27 cellular contexts compared by ENCODE assay signal in the genomic region with DNA sequence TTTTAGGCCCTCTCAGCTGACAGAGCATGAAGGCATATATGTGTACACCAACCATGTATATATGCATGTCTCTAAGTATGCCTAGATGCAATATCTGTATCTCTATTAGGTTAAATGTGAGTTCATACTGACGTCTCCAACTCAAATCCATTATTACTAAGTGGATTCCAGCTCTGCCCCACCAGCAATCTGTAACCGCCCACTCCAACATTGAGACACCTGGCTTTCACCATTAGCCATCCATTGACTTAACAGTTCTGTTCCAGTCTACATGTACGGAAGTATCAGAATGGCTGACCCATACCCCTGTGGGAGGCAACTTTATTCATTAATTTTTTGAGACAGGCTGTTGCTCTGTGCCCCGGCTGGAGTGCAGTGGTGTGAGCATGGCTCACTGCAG. TPM values are rescaled to one million over a fixed set of nuclear protein-coding genes. Genes with fewer than 3 reads are reported as not detected.
DNase-seq lines count a peak whose midpoint lies in the region; ATAC-seq and TF ChIP-seq lines count a peak whose summit lies in the region.
"Had no signal": no experiment of that assay in that cellular context is flagged by ENCODE, and none has a peak within 500 bp of the region (broad histone marks: within the 10 kb centered on the region; RNA-seq: fewer than 3 reads in every experiment).

No MANE protein-coding gene starts in this region.

- H3K27ac Mint-ChIP-seq in neural progenitor cell = peak overlapping the region; percentile 18
- H3K27ac Mint-ChIP-seq in activated T-helper 1 cell treated with anti-CD3 and anti-CD28 coated beads, Interleukin-12 subunit alpha, Interleukin-12 subunit beta, Interleukin-2, Interleukin-4 antibody, amounts not matched to agents 30 ng/mL and 10 ng/mL and 1 ng/mL, durations not matched to agents 14 hours and 24 hours and 36 hours = no peak overlapping the region
- H3K27ac Mint-ChIP-seq: activated CD4-positive, alpha-beta memory T cell treated with anti-CD3 and anti-CD28 coated beads for 36 hours; CD4-positive, alpha-beta T cell; GM23338; stimulated activated naive B cell treated with anti-CD40 and anti-IgM and Interleukin-4, amounts not matched to agents 10 μg/mL and 1 μg/mL and 100 μg/mL, for 72 hours; T-helper 17 cell had no signal

- H2AFZ ChIP-seq in neural progenitor cell (replicated peaks) = no peak overlapping the region
- H2AFZ ChIP-seq: GM23338 had no signal

- no peak for TF ChIP-seq POLR2A in vagina (IDR thresholded peaks at IDR 0.05)

- no peaks in the 10 kb centered on the region for H4K20me1 ChIP-seq in neural progenitor cell (ENCODE audit: low read depth)

- 71 to 74% methylated on average over 4 of the region's 4 CpGs for WGBS in esophagus, 2 donors

- no peak overlapping the region for H3K4me3 Mint-ChIP-seq in neural progenitor cell
- H3K4me3 Mint-ChIP-seq in activated T-helper 1 cell treated with anti-CD3 and anti-CD28 coated beads, Interleukin-12 subunit alpha, Interleukin-12 subunit beta, Interleukin-2, Interleukin-4 antibody, amounts not matched to agents 30 ng/mL and 10 ng/mL and 1 ng/mL, durations not matched to agents 14 hours and 24 hours and 36 hours = no peak overlapping the region
- H3K4me3 Mint-ChIP-seq: activated CD4-positive, alpha-beta memory T cell treated with anti-CD3 and anti-CD28 coated beads for 36 hours; CD4-positive, alpha-beta T cell; GM23338; IgD-negative memory B cell; naive thymus-derived CD8-positive, alpha-beta T cell; stimulated activated naive B cell treated with anti-CD40 and anti-IgM and Interleukin-4, amounts not matched to agents 10 μg/mL and 1 μg/mL and 100 μg/mL, for 72 hours; T-helper 17 cell had no signal

- peaks cover 12% of the 10 kb centered on the region for H3K27me3 Mint-ChIP-seq in neural progenitor cell (ENCODE audit: insufficient read depth, low read depth)
- no peaks in the 10 kb centered on the region for H3K27me3 Mint-ChIP-seq in activated T-helper 1 cell treated with anti-CD3 and anti-CD28 coated beads, Interleukin-12 subunit alpha, Interleukin-12 subunit beta, Interleukin-2, Interleukin-4 antibody, amounts not matched to agents 30 ng/mL and 10 ng/mL and 1 ng/mL, durations not matched to agents 14 hours and 24 hours and 36 hours (ENCODE audit: insufficient read depth)
- H3K27me3 Mint-ChIP-seq: activated CD4-positive, alpha-beta memory T cell treated with anti-CD3 and anti-CD28 coated beads for 36 hours; CD4-positive, alpha-beta T cell; naive thymus-derived CD8-positive, alpha-beta T cell had no signal

- H3F3A ChIP-seq in neural progenitor cell (ENCODE audit: low read depth) = peaks cover 8% of the 10 kb centered on the region

- no peak overlapping the region for H3K9ac ChIP-seq in neural progenitor cell

- no peaks in the 10 kb centered on the region for H3K36me3 Mint-ChIP-seq in neural progenitor cell
- H3K36me3 Mint-ChIP-seq in activated T-helper 1 cell treated with anti-CD3 and anti-CD28 coated beads, Interleukin-12 subunit alpha, Interleukin-12 subunit beta, Interleukin-2, Interleukin-4 antibody, amounts not matched to agents 30 ng/mL and 10 ng/mL and 1 ng/mL, durations not matched to agents 14 hours and 24 hours and 36 hours (ENCODE audit: low read depth) = no peaks in the 10 kb centered on the region
- H3K36me3 Mint-ChIP-seq: activated CD4-positive, alpha-beta memory T cell treated with anti-CD3 and anti-CD28 coated beads for 36 hours; IgD-negative memory B cell; naive thymus-derived CD8-positive, alpha-beta T cell; stimulated activated naive B cell treated with anti-CD40 and anti-IgM and Interleukin-4, amounts not matched to agents 10 μg/mL and 1 μg/mL and 100 μg/mL, for 72 hours had no signal

- H3K4me3 ChIP-seq in left ventricle myocardium inferior (no peak overlapping the region), esophagus (ENCODE audit: low read depth in 1 of 2, low read length in 2 of 2) (no peak overlapping the region), neural progenitor cell (no peak overlapping the region), vagina (no peak overlapping the region)
- H3K4me3 ChIP-seq: GM23338, uterus had no signal

- H3K27me3 ChIP-seq in left ventricle myocardium inferior (ENCODE audit: low read depth) (no peaks in the 10 kb centered on the region), esophagus (ENCODE audit: control insufficient read depth in 1 of 2, insufficient read depth in 2 of 2, low read length in 2 of 2) (no peaks in the 10 kb centered on the region), neural progenitor cell (no peaks in the 10 kb centered on the region), vagina (no peaks in the 10 kb centered on the region)
- H3K27me3 ChIP-seq: brain microvascular endothelial cell, uterus had no signal

- H3K27ac ChIP-seq in left ventricle myocardium inferior (replicated peaks) (peak overlapping the region; percentile 80), esophagus (ENCODE audit: low read depth in 2 of 2, low read length in 1 of 2) (peak overlapping the region; percentile 86 to 93), neural progenitor cell (no peak overlapping the region), vagina (peak overlapping the region; percentile 68)
- H3K27ac ChIP-seq: brain microvascular endothelial cell had no signal

- H3K4me2 ChIP-seq in neural progenitor cell = no peak overlapping the region
- H3K4me2 ChIP-seq: GM23338 had no signal

- peaks cover 18% of the 10 kb centered on the region for H3K4me1 Mint-ChIP-seq in neural progenitor cell
- H3K4me1 Mint-ChIP-seq in activated T-helper 1 cell treated with anti-CD3 and anti-CD28 coated beads, Interleukin-12 subunit alpha, Interleukin-12 subunit beta, Interleukin-2, Interleukin-4 antibody, amounts not matched to agents 30 ng/mL and 10 ng/mL and 1 ng/mL, durations not matched to agents 14 hours and 24 hours and 36 hours (ENCODE audit: low read depth) = no peaks in the 10 kb centered on the region
- H3K4me1 Mint-ChIP-seq: GM23338; naive thymus-derived CD8-positive, alpha-beta T cell; T-helper 17 cell had no signal

- intact Hi-C loops in left ventricle myocardium inferior (cut with micrococcal nuclease) = no loop called here
- intact Hi-C loops in Right ventricle myocardium inferior (cut with DNase I) = loop anchor here (5.0 to 10.0 kb wide), 3 partner anchors 58 to 379 kb away; no protein-coding TSS in a partner anchor
- intact Hi-C loops in vagina (cut with DNase I) = no loop called here
- intact Hi-C loops in activated T-helper 1 cell treated with anti-CD3 and anti-CD28 coated beads, Interleukin-12 subunit alpha, Interleukin-12 subunit beta, Interleukin-2, Interleukin-4 antibody, amounts not matched to agents 30 ng/mL and 10 ng/mL and 1 ng/mL, durations not matched to agents 14 hours and 24 hours and 36 hours (cut with micrococcal nuclease) = no loop called here

- no peak for ATAC-seq in Right ventricle myocardium inferior
- ATAC-seq: GM23338; naive thymus-derived CD8-positive, alpha-beta T cell; stimulated activated naive B cell treated with anti-CD40 and anti-IgM and Interleukin-4, amounts not matched to agents 10 μg/mL and 1 μg/mL and 100 μg/mL, for 72 hours; T-helper 17 cell had no signal

- no peaks in the 10 kb centered on the region for H3K79me2 ChIP-seq in neural progenitor cell (ENCODE audit: low read depth)

- peaks cover 70% of the 10 kb centered on the region for H3K4me1 ChIP-seq in left ventricle myocardium inferior
- peaks cover 16 to 41% of the 10 kb centered on the region in 2 donors for H3K4me1 ChIP-seq in esophagus (ENCODE audit: control insufficient read depth in 2 of 2, insufficient read depth in 2 of 2, low read length in 1 of 2)
- H3K4me1 ChIP-seq in neural progenitor cell = no peaks in the 10 kb centered on the region
- H3K4me1 ChIP-seq in vagina = peaks cover 55% of the 10 kb centered on the region
- H3K4me1 ChIP-seq: uterus had no signal

- H3K9me3 ChIP-seq in left ventricle myocardium inferior (replicated peaks) (no peaks in the 10 kb centered on the region), esophagus (ENCODE audit: control insufficient read depth in 2 of 2, insufficient read depth in 1 of 2, low read depth in 1 of 2, low read length in 1 of 2) (no peaks in the 10 kb centered on the region), neural progenitor cell (ENCODE audit: low read depth) (no peaks in the 10 kb centered on the region), vagina (no peaks in the 10 kb centered on the region)
- H3K9me3 ChIP-seq: uterus had no signal

- H3K9me3 Mint-ChIP-seq in neural progenitor cell = peaks cover 3% of the 10 kb centered on the region
- no peaks in the 10 kb centered on the region for H3K9me3 Mint-ChIP-seq in activated T-helper 1 cell treated with anti-CD3 and anti-CD28 coated beads, Interleukin-12 subunit alpha, Interleukin-12 subunit beta, Interleukin-2, Interleukin-4 antibody, amounts not matched to agents 30 ng/mL and 10 ng/mL and 1 ng/mL, durations not matched to agents 14 hours and 24 hours and 36 hours
- H3K9me3 Mint-ChIP-seq: activated CD4-positive, alpha-beta memory T cell treated with anti-CD3 and anti-CD28 coated beads for 36 hours; CD4-positive, alpha-beta T cell; GM23338; IgD-negative memory B cell; naive thymus-derived CD8-positive, alpha-beta T cell; stimulated activated naive B cell treated with anti-CD40 and anti-IgM and Interleukin-4, amounts not matched to agents 10 μg/mL and 1 μg/mL and 100 μg/mL, for 72 hours had no signal

- H3K36me3 ChIP-seq in left ventricle myocardium inferior (no peaks in the 10 kb centered on the region), esophagus (ENCODE audit: control insufficient read depth in 2 of 2, insufficient read depth in 2 of 2, low read length in 1 of 2) (no peaks in the 10 kb centered on the region), neural progenitor cell (no peaks in the 10 kb centered on the region), vagina (no peaks in the 10 kb centered on the region)
- H3K36me3 ChIP-seq: brain microvascular endothelial cell, uterus had no signal

- TF ChIP-seq CTCF in left ventricle myocardium inferior (IDR thresholded peaks at IDR 0.05; ENCODE audit: borderline replicate concordance) (no peak), neural progenitor cell (IDR thresholded peaks at IDR 0.05) (no peak), vagina (IDR thresholded peaks at IDR 0.05) (no peak)

- DNase-seq in left ventricle myocardium inferior = no peak
- no peak for DNase-seq in Right ventricle myocardium inferior (ENCODE audit: missing footprints)
- no peak for DNase-seq in neural progenitor cell (ENCODE audit: low spot score)
- DNase-seq in vagina (ENCODE audit: extremely low spot score in 2 of 2) = no peak
- DNase-seq in activated effector memory CD4-positive, alpha-beta T cell treated with Interleukin-2 at 50 U/mL for 16 hours = no peak
- DNase-seq in activated T-helper 1 cell treated with anti-CD3 and anti-CD28 coated beads, Interleukin-12 subunit alpha, Interleukin-12 subunit beta, Interleukin-2, Interleukin-4 antibody, amounts not matched to agents 30 ng/mL and 10 ng/mL and 1 ng/mL, durations not matched to agents 14 hours and 24 hours and 36 hours (ENCODE audit: low spot score) = no peak
- no peak for DNase-seq in NCI-H2196 treated with DMSO at 0.1 percent for 48 hours (lab: John Stamatoyannopoulos, UW; ENCODE audit: unreplicated experiment)
- DNase-seq: activated CD4-positive, alpha-beta memory T cell treated with anti-CD3 and anti-CD28 coated beads for 36 hours; activated CD4-positive, CD25-positive, alpha-beta regulatory T cell treated with anti-CD3 and anti-CD28 coated beads, Interleukin-2, amount 50 U/mL, for 72 hours; activated CD8-positive, alpha-beta memory T cell treated with anti-CD3 and anti-CD28 coated beads, Interleukin-2, amount 50 U/mL, for 4 hours; activated naive CD4-positive, alpha-beta T cell treated with anti-CD3 and anti-CD28 coated beads, Interleukin-2, amount 50 U/mL, for 16 hours; amniotic stem cell; CD4-positive, alpha-beta T cell; islet precursor cell; midbrain; naive thymus-derived CD8-positive, alpha-beta T cell; NCI-H146; NCI-H2107; NCI-H82; occipital lobe; stimulated activated naive B cell treated with anti-CD40 and anti-IgM and Interleukin-4, amounts not matched to agents 10 μg/mL and 1 μg/mL and 100 μg/mL, for 72 hours; T-helper 17 cell had no signal

RNA-seq across cellular contexts. Expression of a gene that starts 15.0 kb away (rescaled TPM):
- 13.6 TPM for total RNA-seq in left ventricle myocardium inferior
- 11.2 TPM for total RNA-seq in Right ventricle myocardium inferior
- polyA plus RNA-seq in esophagus = 10 to 100 TPM; 18.0 to 19.2 TPM
- 0.22 and 0.25 TPM in 2 replicates for total RNA-seq in neural progenitor cell (ENCODE audit: low replicate concordance)
- 50.6 TPM for total RNA-seq in vagina
- 25.4 and 33.6 TPM in 2 replicates for total RNA-seq in activated T-helper 1 cell treated with anti-CD3 and anti-CD28 coated beads, Interleukin-12 subunit alpha, Interleukin-12 subunit beta, Interleukin-2, Interleukin-4 antibody, amounts not matched to agents 30 ng/mL and 10 ng/mL and 1 ng/mL, durations not matched to agents 14 hours and 24 hours and 36 hours
- polyA plus RNA-seq: GM23338 had no signal

RNA-seq across cellular contexts. Expression of a gene that starts 25.4 kb away (rescaled TPM):
- total RNA-seq in left ventricle myocardium inferior (43.5 TPM), Right ventricle myocardium inferior (24.9 TPM), neural progenitor cell (ENCODE audit: low replicate concordance) (0.24 and 1.2 TPM in 2 replicates), vagina (15.5 TPM)
- 10 to 100 TPM; 12.4 to 14.4 TPM for polyA plus RNA-seq in esophagus
- total RNA-seq in activated T-helper 1 cell treated with anti-CD3 and anti-CD28 coated beads, Interleukin-12 subunit alpha, Interleukin-12 subunit beta, Interleukin-2, Interleukin-4 antibody, amounts not matched to agents 30 ng/mL and 10 ng/mL and 1 ng/mL, durations not matched to agents 14 hours and 24 hours and 36 hours = 0.24 and 0.36 TPM in 2 replicates
